1 cellular context compared by ENCODE assay signal in the genomic region with DNA sequence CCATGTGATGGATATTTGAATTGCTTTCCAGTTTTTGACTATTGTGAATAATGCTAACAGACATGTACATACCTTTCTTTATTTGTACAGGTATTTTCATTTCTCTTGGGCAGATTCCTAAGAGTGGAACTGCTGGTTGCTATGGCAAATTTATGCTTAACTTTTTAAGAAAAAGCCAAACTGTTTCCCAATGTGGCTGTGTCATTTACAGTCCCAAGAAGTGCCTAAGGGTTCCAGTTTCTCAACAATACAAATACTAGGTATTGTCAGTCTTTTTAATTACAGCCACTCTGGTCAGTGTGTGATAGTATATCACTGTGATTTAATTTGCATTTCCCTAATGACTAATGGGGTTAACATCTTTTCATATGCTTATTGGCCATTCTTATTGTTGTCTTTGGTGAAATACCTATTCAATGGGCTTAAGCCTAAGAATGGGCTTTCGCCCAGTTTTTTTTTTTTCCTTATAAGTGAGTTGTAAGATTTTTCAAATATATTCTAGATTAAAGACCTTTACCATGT.
TF ChIP-seq lines count a peak whose summit lies in the region.

No MANE protein-coding gene starts in this region.

TF ChIP-seq in H1, 55 proteins besides CTCF, POLR2A, EP300 and RAD21 (continued from another document):
- TF ChIP-seq, protein P1, sequence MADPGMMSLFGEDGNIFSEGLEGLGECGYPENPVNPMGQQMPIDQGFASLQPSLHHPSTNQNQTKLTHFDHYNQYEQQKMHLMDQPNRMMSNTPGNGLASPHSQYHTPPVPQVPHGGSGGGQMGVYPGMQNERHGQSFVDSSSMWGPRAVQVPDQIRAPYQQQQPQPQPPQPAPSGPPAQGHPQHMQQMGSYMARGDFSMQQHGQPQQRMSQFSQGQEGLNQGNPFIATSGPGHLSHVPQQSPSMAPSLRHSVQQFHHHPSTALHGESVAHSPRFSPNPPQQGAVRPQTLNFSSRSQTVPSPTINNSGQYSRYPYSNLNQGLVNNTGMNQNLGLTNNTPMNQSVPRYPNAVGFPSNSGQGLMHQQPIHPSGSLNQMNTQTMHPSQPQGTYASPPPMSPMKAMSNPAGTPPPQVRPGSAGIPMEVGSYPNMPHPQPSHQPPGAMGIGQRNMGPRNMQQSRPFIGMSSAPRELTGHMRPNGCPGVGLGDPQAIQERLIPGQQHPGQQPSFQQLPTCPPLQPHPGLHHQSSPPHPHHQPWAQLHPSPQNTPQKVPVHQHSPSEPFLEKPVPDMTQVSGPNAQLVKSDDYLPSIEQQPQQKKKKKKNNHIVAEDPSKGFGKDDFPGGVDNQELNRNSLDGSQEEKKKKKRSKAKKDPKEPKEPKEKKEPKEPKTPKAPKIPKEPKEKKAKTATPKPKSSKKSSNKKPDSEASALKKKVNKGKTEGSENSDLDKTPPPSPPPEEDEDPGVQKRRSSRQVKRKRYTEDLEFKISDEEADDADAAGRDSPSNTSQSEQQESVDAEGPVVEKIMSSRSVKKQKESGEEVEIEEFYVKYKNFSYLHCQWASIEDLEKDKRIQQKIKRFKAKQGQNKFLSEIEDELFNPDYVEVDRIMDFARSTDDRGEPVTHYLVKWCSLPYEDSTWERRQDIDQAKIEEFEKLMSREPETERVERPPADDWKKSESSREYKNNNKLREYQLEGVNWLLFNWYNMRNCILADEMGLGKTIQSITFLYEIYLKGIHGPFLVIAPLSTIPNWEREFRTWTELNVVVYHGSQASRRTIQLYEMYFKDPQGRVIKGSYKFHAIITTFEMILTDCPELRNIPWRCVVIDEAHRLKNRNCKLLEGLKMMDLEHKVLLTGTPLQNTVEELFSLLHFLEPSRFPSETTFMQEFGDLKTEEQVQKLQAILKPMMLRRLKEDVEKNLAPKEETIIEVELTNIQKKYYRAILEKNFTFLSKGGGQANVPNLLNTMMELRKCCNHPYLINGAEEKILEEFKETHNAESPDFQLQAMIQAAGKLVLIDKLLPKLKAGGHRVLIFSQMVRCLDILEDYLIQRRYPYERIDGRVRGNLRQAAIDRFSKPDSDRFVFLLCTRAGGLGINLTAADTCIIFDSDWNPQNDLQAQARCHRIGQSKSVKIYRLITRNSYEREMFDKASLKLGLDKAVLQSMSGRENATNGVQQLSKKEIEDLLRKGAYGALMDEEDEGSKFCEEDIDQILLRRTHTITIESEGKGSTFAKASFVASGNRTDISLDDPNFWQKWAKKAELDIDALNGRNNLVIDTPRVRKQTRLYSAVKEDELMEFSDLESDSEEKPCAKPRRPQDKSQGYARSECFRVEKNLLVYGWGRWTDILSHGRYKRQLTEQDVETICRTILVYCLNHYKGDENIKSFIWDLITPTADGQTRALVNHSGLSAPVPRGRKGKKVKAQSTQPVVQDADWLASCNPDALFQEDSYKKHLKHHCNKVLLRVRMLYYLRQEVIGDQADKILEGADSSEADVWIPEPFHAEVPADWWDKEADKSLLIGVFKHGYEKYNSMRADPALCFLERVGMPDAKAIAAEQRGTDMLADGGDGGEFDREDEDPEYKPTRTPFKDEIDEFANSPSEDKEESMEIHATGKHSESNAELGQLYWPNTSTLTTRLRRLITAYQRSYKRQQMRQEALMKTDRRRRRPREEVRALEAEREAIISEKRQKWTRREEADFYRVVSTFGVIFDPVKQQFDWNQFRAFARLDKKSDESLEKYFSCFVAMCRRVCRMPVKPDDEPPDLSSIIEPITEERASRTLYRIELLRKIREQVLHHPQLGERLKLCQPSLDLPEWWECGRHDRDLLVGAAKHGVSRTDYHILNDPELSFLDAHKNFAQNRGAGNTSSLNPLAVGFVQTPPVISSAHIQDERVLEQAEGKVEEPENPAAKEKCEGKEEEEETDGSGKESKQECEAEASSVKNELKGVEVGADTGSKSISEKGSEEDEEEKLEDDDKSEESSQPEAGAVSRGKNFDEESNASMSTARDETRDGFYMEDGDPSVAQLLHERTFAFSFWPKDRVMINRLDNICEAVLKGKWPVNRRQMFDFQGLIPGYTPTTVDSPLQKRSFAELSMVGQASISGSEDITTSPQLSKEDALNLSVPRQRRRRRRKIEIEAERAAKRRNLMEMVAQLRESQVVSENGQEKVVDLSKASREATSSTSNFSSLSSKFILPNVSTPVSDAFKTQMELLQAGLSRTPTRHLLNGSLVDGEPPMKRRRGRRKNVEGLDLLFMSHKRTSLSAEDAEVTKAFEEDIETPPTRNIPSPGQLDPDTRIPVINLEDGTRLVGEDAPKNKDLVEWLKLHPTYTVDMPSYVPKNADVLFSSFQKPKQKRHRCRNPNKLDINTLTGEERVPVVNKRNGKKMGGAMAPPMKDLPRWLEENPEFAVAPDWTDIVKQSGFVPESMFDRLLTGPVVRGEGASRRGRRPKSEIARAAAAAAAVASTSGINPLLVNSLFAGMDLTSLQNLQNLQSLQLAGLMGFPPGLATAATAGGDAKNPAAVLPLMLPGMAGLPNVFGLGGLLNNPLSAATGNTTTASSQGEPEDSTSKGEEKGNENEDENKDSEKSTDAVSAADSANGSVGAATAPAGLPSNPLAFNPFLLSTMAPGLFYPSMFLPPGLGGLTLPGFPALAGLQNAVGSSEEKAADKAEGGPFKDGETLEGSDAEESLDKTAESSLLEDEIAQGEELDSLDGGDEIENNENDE (IDR thresholded peaks at IDR 0.05; ENCODE audit: insufficient replicate concordance, low read length), result peak; percentile 62
- TF ChIP-seq SP1 (IDR thresholded peaks at IDR 0.05; ENCODE audit: low read depth, low read length), result 0 out of 2 replicates have a peak, but pooled peaks have one; percentile 18
TF ChIP-seq in H1: peak in this region for 2.
